21 cellular contexts compared by ENCODE assay signal in genomic region chr7:34735526-34735925, GRCh38.
DNase-seq lines count a peak whose midpoint lies in the region; ATAC-seq, FAIRE-seq and TF ChIP-seq lines count a peak whose summit lies in the region.
"Had no signal": no experiment of that assay in that cellular context is flagged by ENCODE, and none has a peak within 500 bp of the region (broad histone marks: within the 10 kb centered on the region; RNA-seq: fewer than 3 reads in every experiment).

No MANE protein-coding gene starts in this region.

- POLR2A ChIA-PET in HepG2 (lab: Yijun Ruan, JAX) = no interaction called here

- H3K9me2 ChIP-seq in MM.1S (replicated peaks; ENCODE audit: insufficient read depth, low read length) = no peaks in the 10 kb centered on the region

- 0 out of 2 replicates have a peak, but pooled peaks cover 7% of the 10 kb centered on the region for H3K4me1 ChIP-seq in HepG2 (ENCODE audit: insufficient read depth, low read length)
- H3K4me1 ChIP-seq in right lobe of liver = no peaks in the 10 kb centered on the region
- H3K4me1 ChIP-seq in MM.1S (ENCODE audit: low read length) = peaks cover 66% of the 10 kb centered on the region
- H3K4me1 ChIP-seq: Caco-2 had no signal

- TF ChIP-seq RAD21 in HepG2 (CRISPR knock-in tag; IDR thresholded peaks at IDR 0.05) = no peak

- DNase-seq in HepG2 (ENCODE audit: low spot score) (no peak), right lobe of liver (no peak), MM.1S (peak; percentile 77), RPMI8226 (peak; percentile 78), T-helper 9 cell (no peak), EL (no peak)
- DNase-seq: ACHN; AML-193; Caco-2; Calu3; CD4-positive, alpha-beta T cell; CD8-positive, alpha-beta T cell; DMS79 treated with DMSO at 0.1 percent for 48 hours; GDM1 had no signal

- intact Hi-C loops in HepG2 (cut with micrococcal nuclease; ENCODE audit: unreplicated experiment) (no loop called here), right lobe of liver (cut with DNase I) (no loop called here)

- H3K36me3 ChIP-seq in HepG2 (replicated peaks in 1 of 2; ENCODE audit: control insufficient read depth in 1 of 2, insufficient read depth in 2 of 2, low read length in 2 of 2) = 0 out of 5 replicates have a peak, but pooled peaks cover 0 to 3% of the 10 kb centered on the region in 2 experiments
- no peaks in the 10 kb centered on the region for H3K36me3 ChIP-seq in right lobe of liver
- H3K36me3 ChIP-seq in MM.1S (replicated peaks; ENCODE audit: insufficient read depth, low read length) = no peaks in the 10 kb centered on the region
- H3K36me3 ChIP-seq: BLaER1 treated with 17β-estradiol and CSF1 and Interleukin-3, amounts not matched to agents 10 nM and 100 nM had no signal

- H4K20me1 ChIP-seq in HepG2 (ENCODE audit: insufficient read depth, low read length) (no peaks in the 10 kb centered on the region), MM.1S (ENCODE audit: insufficient read depth, low read length) (no peaks in the 10 kb centered on the region)
- H4K20me1 ChIP-seq: BLaER1 treated with 17β-estradiol and CSF1 and Interleukin-3, amounts not matched to agents 10 nM and 100 nM had no signal

- H3K27me3 ChIP-seq in HepG2 (ENCODE audit: control insufficient read depth in 1 of 2, insufficient read depth in 2 of 2, low read length in 2 of 2) = no peaks in the 10 kb centered on the region
- H3K27me3 ChIP-seq in right lobe of liver = no peaks in the 10 kb centered on the region
- H3K27me3 ChIP-seq in MM.1S (replicated peaks; ENCODE audit: insufficient read depth, low read length) = no peaks in the 10 kb centered on the region
- H3K27me3 ChIP-seq: BLaER1 treated with 17β-estradiol and CSF1 and Interleukin-3, amounts not matched to agents 10 nM and 100 nM had no signal

- H3K4me2 ChIP-seq in HepG2 (ENCODE audit: low read depth, low read length) (no peak overlapping the region), MM.1S (ENCODE audit: low read depth, low read length) (peak overlapping the region; percentile 50; the same call in 1 of the 2 replicates)

- 95% methylated on average over 2 of the region's 2 CpGs for WGBS in HepG2 (ENCODE audit: low lambda C conversion rate)
- 38% methylated on average over 2 of the region's 2 CpGs for WGBS in right lobe of liver (ENCODE audit: insufficient coverage, low coverage, low lambda C conversion rate, missing lambda C conversion rate)

- peaks cover 34% of the 10 kb centered on the region for H3F3A ChIP-seq in MM.1S (ENCODE audit: insufficient read depth, low read length)

- TF ChIP-seq EP300 in HepG2 (IDR thresholded peaks at IDR 0.05; ENCODE audit: low read depth in 2 of 2, low read length in 2 of 2) = no peak
- no peak for TF ChIP-seq EP300 in HepG2 (CRISPR knock-in tag; IDR thresholded peaks at IDR 0.05; ENCODE audit: borderline replicate concordance)

- no TSS peak for BruUV-seq in HepG2 (replicated peaks; lab: Mats Ljungman, UMichigan)

- H3K9me3 ChIP-seq in HepG2 (ENCODE audit: low read length) = no peaks in the 10 kb centered on the region
- H3K9me3 ChIP-seq in right lobe of liver = no peaks in the 10 kb centered on the region
- H3K9me3 ChIP-seq in MM.1S (replicated peaks; ENCODE audit: insufficient read depth, low read length) = no peaks in the 10 kb centered on the region
- H3K9me3 ChIP-seq: BLaER1 treated with 17β-estradiol and CSF1 and Interleukin-3, amounts not matched to agents 10 nM and 100 nM; Caco-2 had no signal

- TF ChIP-seq CTCF in HepG2 (CRISPR knock-in tag; IDR thresholded peaks at IDR 0.05) = no peak
- no peak for TF ChIP-seq CTCF in right lobe of liver (IDR thresholded peaks at IDR 0.05)
- no peak for TF ChIP-seq CTCF in MM.1S (IDR thresholded peaks at IDR 0.05; ENCODE audit: low read length)

- TF ChIP-seq POLR2A in HepG2 (IDR thresholded peaks at IDR 0.05; ENCODE audit: insufficient read depth in 1 of 2, low read depth in 2 of 2, low read length in 2 of 2) (no peak), right lobe of liver (IDR thresholded peaks at IDR 0.05) (no peak)

- H3K79me2 ChIP-seq in HepG2 (ENCODE audit: insufficient read depth, low read length) (peaks cover 5% of the 10 kb centered on the region), MM.1S (ENCODE audit: low read length) (no peaks in the 10 kb centered on the region)

- no peak overlapping the region for H3K27ac ChIP-seq in HepG2 (ENCODE audit: extremely low read length, insufficient read depth, low read length)
- no peak overlapping the region for H3K27ac ChIP-seq in right lobe of liver
- H3K27ac ChIP-seq in MM.1S (ENCODE audit: low read length) = peak overlapping the region; percentile 93
- H3K27ac ChIP-seq: 22Rv1; BLaER1 treated with 17β-estradiol and CSF1 and Interleukin-3, amounts not matched to agents 10 nM and 100 nM; C4-2B had no signal

- CTCF ChIA-PET in HepG2 (lab: Yijun Ruan, JAX; ENCODE audit: low intra/inter-chr PET ratio, low total read pairs) = no interaction called here

- no peak for FAIRE-seq in HepG2 (lab: Jason Lieb, UNC)
- peak; percentile 31 for FAIRE-seq in endometrium (lab: Jason Lieb, UNC)
- FAIRE-seq: D721Med, GM12891 had no signal

- ATAC-seq in HepG2 (no peak), right lobe of liver (no peak), esophagus mucosa (no peak)
- ATAC-seq: CD8-positive, alpha-beta T cell had no signal

- H2AFZ ChIP-seq in HepG2 (ENCODE audit: low read length) (no peak overlapping the region), MM.1S (ENCODE audit: low read length) (peak overlapping the region; percentile 59)

- no peak overlapping the region for H3K4me3 ChIP-seq in HepG2 (replicated peaks in 1 of 3; ENCODE audit: insufficient read depth in 1 of 3, low read depth in 2 of 3, low read length in 3 of 3)
- no peak overlapping the region for H3K4me3 ChIP-seq in right lobe of liver
- H3K4me3 ChIP-seq in MM.1S (ENCODE audit: low read length) = peak overlapping the region; percentile 11; the same call in 1 of the 2 replicates
- H3K4me3 ChIP-seq: BLaER1 treated with 17β-estradiol and CSF1 and Interleukin-3, amounts not matched to agents 10 nM and 100 nM had no signal

- H3K9ac ChIP-seq in HepG2 (ENCODE audit: insufficient read depth, low read depth, low read length) (no peak overlapping the region), MM.1S (ENCODE audit: low read length) (peak overlapping the region; percentile 31; the same call in 1 of the 2 replicates)
- H3K9ac ChIP-seq: BLaER1 treated with 17β-estradiol and CSF1 and Interleukin-3, amounts not matched to agents 10 nM and 100 nM had no signal

- in situ Hi-C loops in HepG2 (cut with HindIII; ENCODE audit: extremely low pct_ligation_motif_present, low pct_unique_long_range_greater_than_20kb) = no loop called here

TF ChIP-seq in HepG2, 621 proteins besides CTCF, POLR2A, EP300 and RAD21:
- TF ChIP-seq MAFF (IDR thresholded peaks at IDR 0.05; ENCODE audit: low read depth, low read length) = peak; percentile 24; the same call in 1 of the 2 replicates
- TF ChIP-seq TERF1 (CRISPR knock-in tag; IDR thresholded peaks at IDR 0.05) = no peak
- no peak for TF ChIP-seq DNMT3B (CRISPR knock-in tag; conservative IDR thresholded peaks at IDR 0.05)
- no peak for TF ChIP-seq CHD2 (IDR thresholded peaks at IDR 0.05; ENCODE audit: low read depth, low read length)
- TF ChIP-seq MAFK (conservative IDR thresholded peaks at IDR 0.05 in 1 of 2, IDR thresholded peaks at IDR 0.05 in 1 of 2; ENCODE audit: low read length in 2 of 2) = peak; percentile 16 to 41; a peak in 1 of 4 replicates
- no peak for TF ChIP-seq PBX3 (CRISPR knock-in tag; IDR thresholded peaks at IDR 0.05; ENCODE audit: borderline replicate concordance)
- no peak for TF ChIP-seq NRL (CRISPR knock-in tag; IDR thresholded peaks at IDR 0.05; ENCODE audit: borderline replicate concordance)
- no peak for TF ChIP-seq HNF1B (CRISPR knock-in tag; IDR thresholded peaks at IDR 0.05)

Comparison
In these comparisons a context has a peak if more than half of its experiments do, and no peak if none do; other contexts are left out.
1. DNase-seq: peak in MM.1S (single experiment) and RPMI8226 (single experiment); none in HepG2 (single experiment), right lobe of liver (0 of 3), T-helper 9 cell (single experiment) and EL (single experiment).